ENCODE assay signal across 8 cellular contexts in the genomic region with DNA sequence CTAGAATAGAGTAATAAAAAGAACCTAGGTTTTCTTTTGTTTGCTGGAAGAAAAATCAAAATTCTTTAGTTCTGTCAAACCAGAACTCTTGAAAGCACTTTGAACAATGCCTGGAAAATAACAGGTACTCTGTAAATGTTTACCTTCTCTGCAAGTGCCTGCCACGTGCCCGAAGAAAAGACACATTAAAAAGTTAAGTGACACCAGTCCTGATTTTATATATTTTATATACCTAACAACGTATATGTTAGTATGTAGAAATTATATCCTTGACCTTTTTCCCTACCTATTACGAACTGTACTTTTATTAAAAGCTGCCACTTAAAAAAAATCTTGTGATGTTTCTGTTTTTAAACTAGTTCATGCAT. TPM values are rescaled to one million over a fixed set of nuclear protein-coding genes. Genes with fewer than 3 reads are reported as not detected.
DNase-seq lines count a peak whose midpoint lies in the region; ATAC-seq and TF ChIP-seq lines count a peak whose summit lies in the region.

No MANE protein-coding gene starts in this region.

- H3K36me3 ChIP-seq in DND-41 (ENCODE audit: insufficient read depth, low read length), result peaks cover 12% of the 10 kb centered on the region
- peaks cover 2% of the 10 kb centered on the region for H3K36me3 ChIP-seq in effector memory CD4-positive, alpha-beta T cell (ENCODE audit: control insufficient read depth, insufficient read depth, low read length)

- H3K27me3 ChIP-seq in DND-41 (ENCODE audit: insufficient read depth, low read length, poor library complexity), result no peaks in the 10 kb centered on the region
- no peaks in the 10 kb centered on the region for H3K27me3 ChIP-seq in effector memory CD4-positive, alpha-beta T cell (replicated peaks; ENCODE audit: control insufficient read depth, insufficient read depth, low read length, poor library complexity, severe bottlenecking)

- H3K79me2 ChIP-seq in DND-41 (ENCODE audit: insufficient read depth, low read length), result peaks cover 55% of the 10 kb centered on the region

- peaks cover 1% of the 10 kb centered on the region for H3K36me3 Mint-ChIP-seq in osteocyte (ENCODE audit: unreplicated experiment)

- peak overlapping the region; percentile 68 for H3K9ac ChIP-seq in DND-41 (ENCODE audit: low read depth, low read length)

- H4K20me1 ChIP-seq in DND-41 (ENCODE audit: insufficient read depth, low read length), result peaks cover 20% of the 10 kb centered on the region; the same call in 1 of the 2 replicates

- DNase-seq in DND-41, result no peak
- peak; percentile 23 for DNase-seq in NAMALWA (ENCODE audit: low spot score)
- no peak for DNase-seq in effector memory CD4-positive, alpha-beta T cell
- no peak for DNase-seq in osteocyte (ENCODE audit: extremely low spot score, unreplicated experiment)
- DNase-seq in midbrain (lab: John Stamatoyannopoulos, UW), result no peak
- DNase-seq in DMS79 (lab: John Stamatoyannopoulos, UW), result no peak

- H2AFZ ChIP-seq in DND-41 (ENCODE audit: low read depth, low read length), result peak overlapping the region; percentile 83

- peak overlapping the region; percentile 100 for H3K27ac Mint-ChIP-seq in osteocyte (ENCODE audit: unreplicated experiment)

- no peaks in the 10 kb centered on the region for H3K9me3 ChIP-seq in DND-41 (ENCODE audit: insufficient read depth, low read length, severe bottlenecking)
- H3K9me3 ChIP-seq in effector memory CD4-positive, alpha-beta T cell (ENCODE audit: control insufficient read depth, low read length), result no peaks in the 10 kb centered on the region

- TF ChIP-seq CTCF in DND-41 (IDR thresholded peaks at IDR 0.05; ENCODE audit: borderline replicate concordance, extremely low read depth, low read length, poor library complexity, severe bottlenecking), result no peak
- TF ChIP-seq CTCF in osteocyte (IDR thresholded peaks at IDR 0.05), result no peak

- no peaks in the 10 kb centered on the region for H3K9me3 Mint-ChIP-seq in osteocyte (ENCODE audit: unreplicated experiment)

- ATAC-seq in DND-41 (ENCODE audit: insufficient read depth, low read depth) (no peak), GM18873 (IDR thresholded peaks at IDR 0.05; ENCODE audit: low FRiP score, unreplicated experiment) (no peak), GM19395 (IDR thresholded peaks at IDR 0.05; ENCODE audit: unreplicated experiment) (no peak)

- peak overlapping the region; percentile 50 to 68 for H3K4me3 ChIP-seq in DND-41 (ENCODE audit: low read depth in 1 of 2, low read length in 2 of 2)
- H3K4me3 ChIP-seq in effector memory CD4-positive, alpha-beta T cell (ENCODE audit: insufficient read depth, low read depth, low read length, poor library complexity, severe bottlenecking), result peak overlapping the region; percentile 89

- peak overlapping the region; percentile 73 for H3K4me2 ChIP-seq in DND-41 (ENCODE audit: insufficient read depth, low read length)

- H3K27ac ChIP-seq in DND-41 (ENCODE audit: low read length), result peak overlapping the region; percentile 87
- peak overlapping the region; percentile 94 for H3K27ac ChIP-seq in effector memory CD4-positive, alpha-beta T cell (ENCODE audit: insufficient read depth, low read length, poor library complexity, severe bottlenecking)

- H3K4me3 Mint-ChIP-seq in osteocyte (ENCODE audit: unreplicated experiment), result peak overlapping the region; percentile 99

- peaks cover 28% of the 10 kb centered on the region for H3K4me1 ChIP-seq in DND-41 (ENCODE audit: insufficient read depth, low read length)
- H3K4me1 ChIP-seq in effector memory CD4-positive, alpha-beta T cell (ENCODE audit: control insufficient read depth, insufficient read depth, low read length, poor library complexity, severe bottlenecking), result peaks cover 10% of the 10 kb centered on the region

- no peaks in the 10 kb centered on the region for H3K27me3 Mint-ChIP-seq in osteocyte (ENCODE audit: unreplicated experiment)

- peaks cover 28% of the 10 kb centered on the region for H3K4me1 Mint-ChIP-seq in osteocyte (ENCODE audit: unreplicated experiment)

RNA-seq across cellular contexts. Expression of gene THAP2, which starts 1.0 kb away (rescaled TPM):
- 5.0 and 5.1 TPM in 2 replicates for total RNA-seq in osteocyte

RNA-seq across cellular contexts. Expression of gene ZFC3H1, which starts 1.4 kb away (rescaled TPM):
- 38.8 and 49.7 TPM in 2 replicates for total RNA-seq in osteocyte

RNA-seq across cellular contexts. Expression of gene TMEM19, which starts 20.8 kb away (rescaled TPM):
- 28.0 and 32.5 TPM in 2 replicates for total RNA-seq in osteocyte
